ENCODE assay signal across 1 cellular context in genomic region chr2:43393918-43394317, GRCh38.
TF ChIP-seq lines count a peak whose summit lies in the region.

No MANE protein-coding gene starts in this region.

TF ChIP-seq in SK-N-SH treated with all-trans-retinoic acid at 6 μM for 48 hours, 23 proteins besides CTCF, POLR2A, EP300 and RAD21 (continued from another document):
- TF ChIP-seq PATZ1 (CRISPR knock-in tag; IDR thresholded peaks at IDR 0.05; ENCODE audit: borderline replicate concordance) (no peak; the same call in 1 of the 2 replicates), ZFP30 (CRISPR knock-in tag; IDR thresholded peaks at IDR 0.05) (peak; percentile 46; the same call in 1 of the 2 replicates), SNAI2 (CRISPR knock-in tag; IDR thresholded peaks at IDR 0.05) (peak; percentile 92; the same call in 1 of the 2 replicates)
